Comparison of ENCODE assay signal across 8 cellular contexts in genomic region chr1:9724706-9725476, GRCh38.
DNase-seq lines count a peak whose midpoint lies in the region; ATAC-seq and TF ChIP-seq lines count a peak whose summit lies in the region.

No MANE protein-coding gene starts in this region.

- peak; percentile 78 for TF ChIP-seq CTCF in left ventricle myocardium inferior (IDR thresholded peaks at IDR 0.05; ENCODE audit: borderline replicate concordance)

- no peak overlapping the region for H3K4me3 ChIP-seq in left ventricle myocardium inferior

- H3K9me3 ChIP-seq in left ventricle myocardium inferior (replicated peaks): peaks cover 11% of the 10 kb centered on the region

- H3K27me3 Mint-ChIP-seq in activated naive CD8-positive, alpha-beta T cell: no peaks in the 10 kb centered on the region

- peaks cover 4% of the 10 kb centered on the region for H3K36me3 Mint-ChIP-seq in activated naive CD8-positive, alpha-beta T cell

- intact Hi-C loops in left ventricle myocardium inferior (cut with micrococcal nuclease): loop anchor here (10.0 kb wide), 1 partner anchor 140 kb away; no protein-coding TSS in a partner anchor

- peaks cover 66% of the 10 kb centered on the region for H3K4me1 Mint-ChIP-seq in activated naive CD8-positive, alpha-beta T cell (ENCODE audit: low read depth)

- no peak overlapping the region for H3K4me3 Mint-ChIP-seq in activated naive CD8-positive, alpha-beta T cell

- peaks cover 40% of the 10 kb centered on the region for H3K36me3 ChIP-seq in left ventricle myocardium inferior

- DNase-seq in NCI-H2081 (lab: John Stamatoyannopoulos, UW): peak; percentile 31 to 54
- no peak for DNase-seq in NCI-H2081 treated with DMSO at 0.1 percent for 48 hours (lab: John Stamatoyannopoulos, UW)
- peak; percentile 44 for DNase-seq in KG1 (lab: John Stamatoyannopoulos, UW)
- DNase-seq in SW480 (ENCODE audit: low spot score): peak; percentile 61
- DNase-seq in left ventricle myocardium inferior: peak; percentile 50
- peak; percentile 48 to 61 for DNase-seq in stimulated activated CD4-positive, alpha-beta T cell treated with anti-CD3 and anti-CD28 coated beads, Interleukin-15, amount 100 ng/mL, for 1 hour (ENCODE audit: low read depth in 1 of 2, low spot score in 1 of 2)

- H3K27ac Mint-ChIP-seq in activated naive CD8-positive, alpha-beta T cell: peak overlapping the region; percentile 70

- H3K9me3 Mint-ChIP-seq in activated naive CD8-positive, alpha-beta T cell (ENCODE audit: low read depth): no peaks in the 10 kb centered on the region

- no peaks in the 10 kb centered on the region for H3K27me3 ChIP-seq in left ventricle myocardium inferior (ENCODE audit: low read depth)

- H3K4me1 ChIP-seq in left ventricle myocardium inferior: no peaks in the 10 kb centered on the region

- no peak for ATAC-seq in HG02840 (IDR thresholded peaks at IDR 0.05; ENCODE audit: low FRiP score, unreplicated experiment)

- H3K27ac ChIP-seq in left ventricle myocardium inferior (replicated peaks): no peak overlapping the region
